In genomic region chr14:98130691-98131090, GRCh38 we compare ENCODE assay signal across 27 cellular contexts.
"Had no signal": no experiment of that assay in that cellular context is flagged by ENCODE, and none has a peak within 500 bp of the region (broad histone marks: within the 10 kb centered on the region; RNA-seq: fewer than 3 reads in every experiment).

No MANE protein-coding gene starts in this region.

- H3K9me3 ChIP-seq: colonic mucosa, ovary, prostate gland, right atrium auricular region, vagina had no signal

- DNase-seq: activated CD4-positive, alpha-beta T cell treated with anti-CD3 and anti-CD28 coated beads for 1 hour; activated CD4-positive, alpha-beta T cell treated with anti-CD3 and anti-CD28 coated beads, Interleukin-2, amount 50 U/mL, for 1 hour; activated CD8-positive, alpha-beta T cell treated with anti-CD3 and anti-CD28 coated beads for 36 hours; activated naive CD4-positive, alpha-beta T cell; activated T-cell treated with anti-CD3 and anti-CD28 coated beads, Interleukin-2, amount 50 U/mL, for 48 hours; anterior cingulate cortex; colonic mucosa; effector CD8-positive, alpha-beta T cell; foreskin melanocyte; heart right ventricle; left cardiac atrium; left ventricle myocardium superior; ovary; stimulated activated CD4-positive, alpha-beta T cell treated with anti-CD3 and anti-CD28 coated beads, Interleukin-1b, Interleukin-23, amount 100 ng/mL, for 48 hours; stimulated activated CD4-positive, alpha-beta T cell treated with anti-CD3 and anti-CD28 coated beads, Interleukin-4, amount 100 ng/mL, for 4 hours; stimulated activated CD8-positive, alpha-beta memory T cell treated with anti-CD3 and anti-CD28 coated beads, Interleukin-4, amount 100 ng/mL, for 48 hours had no signal

- H3K27me3 ChIP-seq: colonic mucosa, ovary, right atrium auricular region, vagina had no signal

- H3K4me3 Mint-ChIP-seq: activated CD8-positive, alpha-beta T cell treated with anti-CD3 and anti-CD28 coated beads for 36 hours; central memory CD8-positive, alpha-beta T cell; stimulated activated memory B cell treated with anti-CD40 and anti-IgM and Interleukin-4, amounts not matched to agents 10 μg/mL and 1 μg/mL and 100 μg/mL, for 72 hours; stimulated activated naive CD8-positive, alpha-beta T cell treated with anti-CD3 and anti-CD28 coated beads, Interleukin-15, amount 100 ng/mL, for 72 hours; type B pancreatic cell; WTC11 had no signal

- H3K4me3 ChIP-seq: colonic mucosa, heart right ventricle, ovary, prostate gland, right atrium auricular region, smooth muscle cell, vagina had no signal

- H3K4me1 ChIP-seq: colonic mucosa, heart right ventricle, prostate gland, right atrium auricular region, vagina had no signal

- H3K36me3 Mint-ChIP-seq: stimulated activated memory B cell treated with anti-CD40 and anti-IgM and Interleukin-4, amounts not matched to agents 10 μg/mL and 1 μg/mL and 100 μg/mL, for 72 hours; type B pancreatic cell; WTC11 had no signal

- H3K36me3 ChIP-seq: colonic mucosa, heart right ventricle, ovary, prostate gland, right atrium auricular region, vagina had no signal

- H3K4me1 Mint-ChIP-seq: stimulated activated memory B cell treated with anti-CD40 and anti-IgM and Interleukin-4, amounts not matched to agents 10 μg/mL and 1 μg/mL and 100 μg/mL, for 72 hours; WTC11 had no signal

- H3K27ac ChIP-seq: colonic mucosa, heart right ventricle, ovary, prostate gland, right atrium auricular region, vagina had no signal

- H3K4me2 ChIP-seq: smooth muscle cell had no signal

- H3K27ac Mint-ChIP-seq: activated CD8-positive, alpha-beta T cell treated with anti-CD3 and anti-CD28 coated beads for 36 hours; activated naive CD4-positive, alpha-beta T cell treated with anti-CD3 and anti-CD28 coated beads, Interleukin-2, amount 50 U/mL, for 72 hours; activated T-helper 2 cell treated with anti-CD3 and anti-CD28 coated beads, Interferon-gamma antibody, Interleukin-2, Interleukin-4, amounts not matched to agents 10 μg/mL and 5 μg/mL and 100 μg/mL, durations not matched to agents 14 hours and 24 hours and 36 hours; stimulated activated memory B cell treated with anti-CD40 and anti-IgM and Interleukin-4, amounts not matched to agents 10 μg/mL and 1 μg/mL and 100 μg/mL, for 72 hours; stimulated activated naive CD8-positive, alpha-beta T cell treated with anti-CD3 and anti-CD28 coated beads, Interleukin-15, amount 100 ng/mL, for 72 hours; type B pancreatic cell; WTC11 had no signal

- H3K9me3 Mint-ChIP-seq: activated CD8-positive, alpha-beta T cell treated with anti-CD3 and anti-CD28 coated beads for 36 hours; activated T-helper 2 cell treated with anti-CD3 and anti-CD28 coated beads, Interferon-gamma antibody, Interleukin-2, Interleukin-4, amounts not matched to agents 10 μg/mL and 5 μg/mL and 100 μg/mL, durations not matched to agents 14 hours and 24 hours and 36 hours; central memory CD8-positive, alpha-beta T cell; stimulated activated naive CD8-positive, alpha-beta T cell treated with anti-CD3 and anti-CD28 coated beads, Interleukin-15, amount 100 ng/mL, for 72 hours; type B pancreatic cell had no signal

- H3K27me3 Mint-ChIP-seq: activated CD8-positive, alpha-beta T cell treated with anti-CD3 and anti-CD28 coated beads for 36 hours; central memory CD8-positive, alpha-beta T cell; stimulated activated memory B cell treated with anti-CD40 and anti-IgM and Interleukin-4, amounts not matched to agents 10 μg/mL and 1 μg/mL and 100 μg/mL, for 72 hours; stimulated activated naive CD8-positive, alpha-beta T cell treated with anti-CD3 and anti-CD28 coated beads, Interleukin-15, amount 100 ng/mL, for 72 hours had no signal

- ATAC-seq: heart right ventricle; left ventricle myocardium superior; stimulated activated memory B cell treated with anti-CD40 and anti-IgM and Interleukin-4, amounts not matched to agents 10 μg/mL and 1 μg/mL and 100 μg/mL, for 72 hours; WTC11 had no signal
